ENCODE assay signal across 16 cellular contexts in genomic region chr17:49756323-49756722, GRCh38. TPM values are rescaled to one million over a fixed set of nuclear protein-coding genes. Genes with fewer than 3 reads are reported as not detected.
A peak's percentile ranks its signal among the peaks of the same experiment; 100 is the strongest.
DNase-seq lines count a peak whose midpoint lies in the region; ATAC-seq, FAIRE-seq and TF ChIP-seq lines count a peak whose summit lies in the region.
"Had no signal": no experiment of that assay in that cellular context is flagged by ENCODE, and none has a peak within 500 bp of the region (broad histone marks: within the 10 kb centered on the region; RNA-seq: fewer than 3 reads in every experiment).

No MANE protein-coding gene starts in this region.

- peak overlapping the region; percentile 26 to 82 (median 54) for H3K4me3 Mint-ChIP-seq in CD4-positive, CD25-positive, alpha-beta regulatory T cell
- H3K4me3 Mint-ChIP-seq in T-helper 17 cell: peak overlapping the region; percentile 53
- H3K4me3 Mint-ChIP-seq in memory B cell: no peak overlapping the region
- no peak overlapping the region for H3K4me3 Mint-ChIP-seq in progenitor cell of endocrine pancreas (ENCODE audit: low read depth)

- ATAC-seq in CD4-positive, CD25-positive, alpha-beta regulatory T cell (ENCODE audit: low read depth in 2 of 2): no peak
- ATAC-seq in T-helper 17 cell: no peak
- ATAC-seq in memory B cell (ENCODE audit: low read depth): no peak
- ATAC-seq: psoas muscle had no signal

- H3K27me3 Mint-ChIP-seq in CD4-positive, CD25-positive, alpha-beta regulatory T cell: no peaks in the 10 kb centered on the region
- H3K27me3 Mint-ChIP-seq in T-helper 17 cell (no peaks in the 10 kb centered on the region), memory B cell (no peaks in the 10 kb centered on the region), progenitor cell of endocrine pancreas (no peaks in the 10 kb centered on the region)

- H4K20me1 ChIP-seq in BLaER1: peaks cover 46% of the 10 kb centered on the region

- H3K36me3 Mint-ChIP-seq in CD4-positive, CD25-positive, alpha-beta regulatory T cell: peaks cover 43% of the 10 kb centered on the region
- H3K36me3 Mint-ChIP-seq in T-helper 17 cell (ENCODE audit: low read depth): peaks cover 3% of the 10 kb centered on the region
- H3K36me3 Mint-ChIP-seq in memory B cell: peaks cover 5% of the 10 kb centered on the region
- H3K36me3 Mint-ChIP-seq in progenitor cell of endocrine pancreas (ENCODE audit: insufficient read depth): peaks cover 2% of the 10 kb centered on the region

- peaks cover 40% of the 10 kb centered on the region for H3K36me3 ChIP-seq in BLaER1
- peaks cover 45% of the 10 kb centered on the region for H3K36me3 ChIP-seq in CD4-positive, CD25-positive, alpha-beta regulatory T cell (ENCODE audit: control insufficient read depth, insufficient read depth, low read length)

- H3K4me3 ChIP-seq in BLaER1: no peak overlapping the region
- H3K4me3 ChIP-seq in CD4-positive, CD25-positive, alpha-beta regulatory T cell (ENCODE audit: low read depth, low read length): peak overlapping the region; percentile 21
- H3K4me3 ChIP-seq: psoas muscle, thoracic aorta had no signal

- H3K27ac ChIP-seq in BLaER1: no peak overlapping the region
- peak overlapping the region; percentile 57 for H3K27ac ChIP-seq in CD4-positive, CD25-positive, alpha-beta regulatory T cell (ENCODE audit: insufficient read depth, low read length, poor library complexity, severe bottlenecking)
- H3K27ac ChIP-seq: epithelial cell of prostate, psoas muscle, thoracic aorta had no signal

- FAIRE-seq in HTR-8/SVneo (lab: Jason Lieb, UNC): no peak

- no peaks in the 10 kb centered on the region for H3K9me3 Mint-ChIP-seq in CD4-positive, CD25-positive, alpha-beta regulatory T cell
- H3K9me3 Mint-ChIP-seq in memory B cell: no peaks in the 10 kb centered on the region
- H3K9me3 Mint-ChIP-seq in progenitor cell of endocrine pancreas (ENCODE audit: low read depth): no peaks in the 10 kb centered on the region

- peak overlapping the region; percentile 88 to 92 (median 90) for H3K27ac Mint-ChIP-seq in CD4-positive, CD25-positive, alpha-beta regulatory T cell
- H3K27ac Mint-ChIP-seq in T-helper 17 cell: peak overlapping the region; percentile 90
- peak overlapping the region; percentile 80 for H3K27ac Mint-ChIP-seq in memory B cell
- no peak overlapping the region for H3K27ac Mint-ChIP-seq in progenitor cell of endocrine pancreas

- no peak for DNase-seq in CD4-positive, CD25-positive, alpha-beta regulatory T cell
- DNase-seq in T-helper 17 cell (no peak), memory B cell (ENCODE audit: low spot score in 2 of 2) (no peak), DMS 273 (lab: John Stamatoyannopoulos, UW; ENCODE audit: unreplicated experiment) (no peak), HTR-8/SVneo (ENCODE audit: insufficient read length, low spot score) (no peak), progenitor cell of endocrine pancreas (ENCODE audit: low spot score, unreplicated experiment) (no peak)
- DNase-seq: activated effector memory CD4-positive, alpha-beta T cell treated with Interleukin-2 at 50 U/mL for 16 hours; amygdala; KBM-7; left ventricle myocardium superior; NCI-H1436 treated with DMSO at 0.1 percent for 48 hours; psoas muscle; RPMI8226 had no signal

- no peak overlapping the region for H3K9ac ChIP-seq in BLaER1

- H3K4me1 Mint-ChIP-seq in CD4-positive, CD25-positive, alpha-beta regulatory T cell: peaks cover 37 to 93% (median 74%) of the 10 kb centered on the region in 4 donors
- H3K4me1 Mint-ChIP-seq in T-helper 17 cell (peaks cover 63% of the 10 kb centered on the region), memory B cell (peaks cover 54% of the 10 kb centered on the region), progenitor cell of endocrine pancreas (ENCODE audit: low read depth) (no peaks in the 10 kb centered on the region)

- H3K4me1 ChIP-seq in BLaER1: peaks cover 89% of the 10 kb centered on the region
- peaks cover 89% of the 10 kb centered on the region for H3K4me1 ChIP-seq in CD4-positive, CD25-positive, alpha-beta regulatory T cell (ENCODE audit: control insufficient read depth, insufficient read depth, low read length, poor library complexity, severe bottlenecking)
- H3K4me1 ChIP-seq: psoas muscle had no signal

- no peaks in the 10 kb centered on the region for H3K27me3 ChIP-seq in BLaER1
- H3K27me3 ChIP-seq in CD4-positive, CD25-positive, alpha-beta regulatory T cell (ENCODE audit: control insufficient read depth, insufficient read depth, low read length): no peaks in the 10 kb centered on the region

- TF ChIP-seq CTCF in progenitor cell of endocrine pancreas (IDR thresholded peaks at IDR 0.05; ENCODE audit: unreplicated experiment): no peak

- H3K9me3 ChIP-seq in BLaER1 (no peaks in the 10 kb centered on the region), T-helper 17 cell (ENCODE audit: control insufficient read depth, low read length, poor library complexity, severe bottlenecking) (no peaks in the 10 kb centered on the region)
- no peaks in the 10 kb centered on the region for H3K9me3 ChIP-seq in CD4-positive, CD25-positive, alpha-beta regulatory T cell (ENCODE audit: control insufficient read depth in 2 of 2, low read length in 2 of 2)
- H3K9me3 ChIP-seq: psoas muscle, thoracic aorta had no signal

- peak overlapping the region; percentile 83 for H3K4me2 ChIP-seq in BLaER1

RNA-seq across cellular contexts. Expression of gene FAM117A, which starts 7.6 kb away (rescaled TPM):
- 83.3 TPM for total RNA-seq in CD4-positive, CD25-positive, alpha-beta regulatory T cell
- 10 to 100 TPM; 49.0 to 67.4 (median 64.7) TPM for polyA plus RNA-seq in CD4-positive, CD25-positive, alpha-beta regulatory T cell
- total RNA-seq in T-helper 17 cell (10 to 100 TPM; 58.9 to 68.6 TPM), progenitor cell of endocrine pancreas (19.1 and 20.2 TPM in 2 replicates)

RNA-seq across cellular contexts. Expression of gene KAT7, which starts 32.2 kb away (rescaled TPM):
- 207 TPM for total RNA-seq in CD4-positive, CD25-positive, alpha-beta regulatory T cell
- polyA plus RNA-seq in CD4-positive, CD25-positive, alpha-beta regulatory T cell: 10 to 100 TPM; 37.0 to 49.6 (median 46.9) TPM
- total RNA-seq in T-helper 17 cell: 100 to 1,000 TPM; 191 to 201 TPM
- total RNA-seq in progenitor cell of endocrine pancreas: 67.9 and 72.0 TPM in 2 replicates

RNA-seq across cellular contexts. Expression of gene SLC35B1, which starts 48.6 kb away (rescaled TPM):
- total RNA-seq in CD4-positive, CD25-positive, alpha-beta regulatory T cell: 51.8 TPM
- polyA plus RNA-seq in CD4-positive, CD25-positive, alpha-beta regulatory T cell: 10 to 100 TPM; 28.2 to 38.8 (median 34.1) TPM
- 10 to 100 TPM; 63.8 to 66.8 TPM for total RNA-seq in T-helper 17 cell
- 67.4 and 72.2 TPM in 2 replicates for total RNA-seq in progenitor cell of endocrine pancreas

Comparison
In these comparisons a context has a peak if more than half of its experiments do, and no peak if none do; other contexts are left out.
1. H3K4me3 Mint-ChIP-seq: peak in CD4-positive, CD25-positive, alpha-beta regulatory T cell (4 of 4) and T-helper 17 cell (single experiment); none in memory B cell (single experiment) and progenitor cell of endocrine pancreas (single experiment).